24 cellular contexts compared by ENCODE assay signal in genomic region chr17:30530346-30531025, GRCh38. TPM values are rescaled to one million over a fixed set of nuclear protein-coding genes. Genes with fewer than 3 reads are reported as not detected.
DNase-seq lines count a peak whose midpoint lies in the region; ATAC-seq and TF ChIP-seq lines count a peak whose summit lies in the region.
"Had no signal": no experiment of that assay in that cellular context is flagged by ENCODE, and none has a peak within 500 bp of the region (broad histone marks: within the 10 kb centered on the region; RNA-seq: fewer than 3 reads in every experiment).

No MANE protein-coding gene starts in this region.

- CTCF ChIA-PET in AG04450 (lab: Charles Lee): no interaction called here

- POLR2A ChIA-PET in AG04450 (lab: Yijun Ruan, JAX): no interaction called here

- H3K27ac ChIP-seq in AG04450 (ENCODE audit: low read depth, low read length): peak overlapping the region; percentile 2
- H3K27ac ChIP-seq: HL-60, KMS-11, neutrophil, right atrium auricular region, SJCRH30, upper lobe of right lung had no signal

- H3K36me3 ChIP-seq in kidney epithelial cell (ENCODE audit: control insufficient read depth, insufficient read depth, low read length): no peaks in the 10 kb centered on the region
- H3K36me3 ChIP-seq: neutrophil, right atrium auricular region, SJCRH30, upper lobe of right lung had no signal

- no peaks in the 10 kb centered on the region for H3K27me3 ChIP-seq in AG04450 (ENCODE audit: control insufficient read depth, insufficient read depth, low read length)
- H3K27me3 ChIP-seq in kidney epithelial cell (ENCODE audit: control insufficient read depth, insufficient read depth, low read length): no peaks in the 10 kb centered on the region
- H3K27me3 ChIP-seq: neutrophil, right atrium auricular region, SJCRH30, upper lobe of right lung had no signal

- DNase-seq in AG04450 (ENCODE audit: low read depth, low spot score): peak; percentile 23
- DNase-seq in HT1080 (ENCODE audit: low read depth): peak; percentile 43
- DNase-seq in dermis blood vessel endothelial cell: peak; percentile 30
- peak; percentile 10 for DNase-seq in kidney epithelial cell (ENCODE audit: low read depth)
- DNase-seq in RKO (ENCODE audit: low spot score): no peak
- DNase-seq in stimulated activated CD4-positive, alpha-beta T cell treated with anti-CD3 and anti-CD28 coated beads, Interleukin-12 subunit alpha, Interleukin-12 subunit beta, amount 100 ng/mL, for 4 hours: no peak
- DNase-seq in 8988T: no peak
- DNase-seq: activated naive CD8-positive, alpha-beta T cell treated with anti-CD3 and anti-CD28 coated beads, Interleukin-2, amount 50 U/mL, for 24 hours; caudate nucleus; CD8-positive, alpha-beta T cell; DMS79; NCI-H1092; NCI-H2081; NCI-H524 treated with DMSO at 0.1 percent for 48 hours; SJCRH30; stimulated activated naive CD4-positive, alpha-beta T cell treated with Interleukin-2 at 50 U/mL for 16 hours; upper lobe of right lung had no signal

- no peak overlapping the region for H3K4me3 ChIP-seq in AG04450 (ENCODE audit: low read depth, low read length)
- no peak overlapping the region for H3K4me3 ChIP-seq in kidney epithelial cell (ENCODE audit: low read depth, low read length)
- H3K4me3 ChIP-seq: right atrium auricular region, SJCRH30, upper lobe of right lung had no signal

- TF ChIP-seq CTCF in AG04450 (IDR thresholded peaks at IDR 0.05; ENCODE audit: low read depth, low read length) (no peak), kidney epithelial cell (IDR thresholded peaks at IDR 0.05; ENCODE audit: insufficient read depth, low read length, poor library complexity, severe bottlenecking) (no peak)

- ATAC-seq in GM21367 (IDR thresholded peaks at IDR 0.05; ENCODE audit: unreplicated experiment): no peak
- ATAC-seq: activated CD4-positive, CD25-positive, alpha-beta regulatory T cell treated with anti-CD3 and anti-CD28 coated beads, Interleukin-2, amount 50 U/mL, for 24 hours; activated naive CD8-positive, alpha-beta T cell treated with anti-CD3 and anti-CD28 coated beads, Interleukin-2, amount 50 U/mL, for 24 hours; activated T-helper 17 cell treated with anti-CD3 and anti-CD28 coated beads, Interleukin-2, amount 50 U/mL, for 72 hours; CD8-positive, alpha-beta T cell; upper lobe of right lung had no signal

- H3K9me3 ChIP-seq in AG04450 (ENCODE audit: control insufficient read depth, insufficient read depth, low read length): no peaks in the 10 kb centered on the region
- H3K9me3 ChIP-seq: neutrophil, right atrium auricular region, SJCRH30, upper lobe of right lung had no signal

RNA-seq across cellular contexts. Expression of gene GOSR1, which starts 53.3 kb away (rescaled TPM):
- polyA plus RNA-seq in AG04450 (2011; rRNA removed): 21.1 and 28.5 TPM in 2 replicates
- 29.9 and 43.0 TPM in 2 replicates for polyA minus RNA-seq in AG04450 (2011; rRNA and poly(A)+ RNA removed)
- 20.8 and 27.4 TPM in 2 replicates for total RNA-seq in HT1080 (2014; rRNA removed; shearing (Covaris generic))
- polyA plus RNA-seq in HT1080 (2015; cell fraction: cytosol; rRNA removed): 28.4 and 28.5 TPM in 2 replicates
- polyA plus RNA-seq in HT1080 (2015; cell fraction: nucleus; rRNA removed): 25.0 and 33.3 TPM in 2 replicates
- total RNA-seq in dermis blood vessel endothelial cell (42.1 and 45.4 TPM in 2 replicates), kidney epithelial cell (35.1 and 38.3 TPM in 2 replicates)

Comparison
In these comparisons a context has a peak if more than half of its experiments do, and no peak if none do; other contexts are left out.
1. DNase-seq: peak in AG04450 (single experiment), HT1080 (single experiment), dermis blood vessel endothelial cell (single experiment) and kidney epithelial cell (single experiment); none in RKO (single experiment), stimulated activated CD4-positive, alpha-beta T cell treated with anti-CD3 and anti-CD28 coated beads, Interleukin-12 subunit alpha, Interleukin-12 subunit beta, amount 100 ng/mL, for 4 hours (single experiment) and 8988T (single experiment).